ENCODE assay signal across 1 cellular context in the genomic region with DNA sequence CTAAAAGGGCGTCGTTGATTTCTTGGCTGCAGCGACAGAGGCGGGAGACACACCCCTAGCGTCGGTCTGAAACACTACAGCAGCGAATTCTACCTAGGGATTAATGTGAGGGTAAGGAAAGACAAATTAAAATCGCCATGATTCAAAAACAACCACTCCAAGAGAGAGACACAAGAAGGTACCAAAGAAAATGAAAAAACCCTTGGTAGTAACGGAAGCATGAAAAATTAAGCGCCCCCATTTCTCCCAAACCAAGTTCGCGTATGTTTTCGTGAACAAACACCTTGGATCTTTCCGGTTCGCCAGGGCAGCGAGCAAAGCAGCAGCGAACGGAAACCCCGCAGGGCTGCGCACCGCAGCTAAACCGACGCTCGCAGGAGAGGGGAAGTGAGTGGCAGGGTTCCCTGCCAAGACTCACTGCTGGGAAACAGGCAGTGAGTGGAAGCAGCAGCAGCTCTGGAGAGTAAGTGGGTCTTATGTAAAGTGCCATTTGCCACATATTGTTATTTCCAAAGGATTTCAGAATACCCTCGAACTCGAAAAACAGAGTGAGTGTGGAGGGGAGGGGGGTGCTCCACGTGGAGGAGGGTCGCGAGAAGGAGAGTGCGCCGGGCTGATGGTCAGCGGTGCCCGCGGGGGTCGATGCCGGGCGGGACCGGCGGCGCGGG.
TF ChIP-seq lines count a peak whose summit lies in the region.

No MANE protein-coding gene starts in this region.

TF ChIP-seq in K562, 482 proteins besides CTCF, POLR2A, EP300 and RAD21 (continued from another document):
- TF ChIP-seq, protein P1, sequence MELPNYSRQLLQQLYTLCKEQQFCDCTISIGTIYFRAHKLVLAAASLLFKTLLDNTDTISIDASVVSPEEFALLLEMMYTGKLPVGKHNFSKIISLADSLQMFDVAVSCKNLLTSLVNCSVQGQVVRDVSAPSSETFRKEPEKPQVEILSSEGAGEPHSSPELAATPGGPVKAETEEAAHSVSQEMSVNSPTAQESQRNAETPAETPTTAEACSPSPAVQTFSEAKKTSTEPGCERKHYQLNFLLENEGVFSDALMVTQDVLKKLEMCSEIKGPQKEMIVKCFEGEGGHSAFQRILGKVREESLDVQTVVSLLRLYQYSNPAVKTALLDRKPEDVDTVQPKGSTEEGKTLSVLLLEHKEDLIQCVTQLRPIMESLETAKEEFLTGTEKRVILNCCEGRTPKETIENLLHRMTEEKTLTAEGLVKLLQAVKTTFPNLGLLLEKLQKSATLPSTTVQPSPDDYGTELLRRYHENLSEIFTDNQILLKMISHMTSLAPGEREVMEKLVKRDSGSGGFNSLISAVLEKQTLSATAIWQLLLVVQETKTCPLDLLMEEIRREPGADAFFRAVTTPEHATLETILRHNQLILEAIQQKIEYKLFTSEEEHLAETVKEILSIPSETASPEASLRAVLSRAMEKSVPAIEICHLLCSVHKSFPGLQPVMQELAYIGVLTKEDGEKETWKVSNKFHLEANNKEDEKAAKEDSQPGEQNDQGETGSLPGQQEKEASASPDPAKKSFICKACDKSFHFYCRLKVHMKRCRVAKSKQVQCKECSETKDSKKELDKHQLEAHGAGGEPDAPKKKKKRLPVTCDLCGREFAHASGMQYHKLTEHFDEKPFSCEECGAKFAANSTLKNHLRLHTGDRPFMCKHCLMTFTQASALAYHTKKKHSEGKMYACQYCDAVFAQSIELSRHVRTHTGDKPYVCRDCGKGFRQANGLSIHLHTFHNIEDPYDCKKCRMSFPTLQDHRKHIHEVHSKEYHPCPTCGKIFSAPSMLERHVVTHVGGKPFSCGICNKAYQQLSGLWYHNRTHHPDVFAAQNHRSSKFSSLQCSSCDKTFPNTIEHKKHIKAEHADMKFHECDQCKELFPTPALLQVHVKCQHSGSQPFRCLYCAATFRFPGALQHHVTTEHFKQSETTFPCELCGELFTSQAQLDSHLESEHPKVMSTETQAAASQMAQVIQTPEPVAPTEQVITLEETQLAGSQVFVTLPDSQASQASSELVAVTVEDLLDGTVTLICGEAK (IDR thresholded peaks at IDR 0.05) = peak; percentile 49; the same call in 1 of the 2 replicates
- TF ChIP-seq, protein P1 (CRISPR knock-in tag; IDR thresholded peaks at IDR 0.05) = no peak
- TF ChIP-seq ZNF445 (CRISPR knock-in tag; IDR thresholded peaks at IDR 0.05; ENCODE audit: low read depth) (no peak), TAF7 (tag; IDR thresholded peaks at IDR 0.05) (no peak), U2AF2 (optimal IDR thresholded peaks at IDR 0.05; ENCODE audit: low read depth, low read length) (no peak), ZNF143 (CRISPR knock-in tag; IDR thresholded peaks at IDR 0.05) (no peak), TOE1 (IDR thresholded peaks at IDR 0.05; ENCODE audit: borderline replicate concordance) (no peak; the same call in 1 of the 2 replicates), TOE1 (CRISPR knock-in tag; IDR thresholded peaks at IDR 0.05; ENCODE audit: borderline replicate concordance, low read depth) (0 out of 2 replicates have a peak, but pooled peaks have one; percentile 28)
- TF ChIP-seq, protein P2, sequence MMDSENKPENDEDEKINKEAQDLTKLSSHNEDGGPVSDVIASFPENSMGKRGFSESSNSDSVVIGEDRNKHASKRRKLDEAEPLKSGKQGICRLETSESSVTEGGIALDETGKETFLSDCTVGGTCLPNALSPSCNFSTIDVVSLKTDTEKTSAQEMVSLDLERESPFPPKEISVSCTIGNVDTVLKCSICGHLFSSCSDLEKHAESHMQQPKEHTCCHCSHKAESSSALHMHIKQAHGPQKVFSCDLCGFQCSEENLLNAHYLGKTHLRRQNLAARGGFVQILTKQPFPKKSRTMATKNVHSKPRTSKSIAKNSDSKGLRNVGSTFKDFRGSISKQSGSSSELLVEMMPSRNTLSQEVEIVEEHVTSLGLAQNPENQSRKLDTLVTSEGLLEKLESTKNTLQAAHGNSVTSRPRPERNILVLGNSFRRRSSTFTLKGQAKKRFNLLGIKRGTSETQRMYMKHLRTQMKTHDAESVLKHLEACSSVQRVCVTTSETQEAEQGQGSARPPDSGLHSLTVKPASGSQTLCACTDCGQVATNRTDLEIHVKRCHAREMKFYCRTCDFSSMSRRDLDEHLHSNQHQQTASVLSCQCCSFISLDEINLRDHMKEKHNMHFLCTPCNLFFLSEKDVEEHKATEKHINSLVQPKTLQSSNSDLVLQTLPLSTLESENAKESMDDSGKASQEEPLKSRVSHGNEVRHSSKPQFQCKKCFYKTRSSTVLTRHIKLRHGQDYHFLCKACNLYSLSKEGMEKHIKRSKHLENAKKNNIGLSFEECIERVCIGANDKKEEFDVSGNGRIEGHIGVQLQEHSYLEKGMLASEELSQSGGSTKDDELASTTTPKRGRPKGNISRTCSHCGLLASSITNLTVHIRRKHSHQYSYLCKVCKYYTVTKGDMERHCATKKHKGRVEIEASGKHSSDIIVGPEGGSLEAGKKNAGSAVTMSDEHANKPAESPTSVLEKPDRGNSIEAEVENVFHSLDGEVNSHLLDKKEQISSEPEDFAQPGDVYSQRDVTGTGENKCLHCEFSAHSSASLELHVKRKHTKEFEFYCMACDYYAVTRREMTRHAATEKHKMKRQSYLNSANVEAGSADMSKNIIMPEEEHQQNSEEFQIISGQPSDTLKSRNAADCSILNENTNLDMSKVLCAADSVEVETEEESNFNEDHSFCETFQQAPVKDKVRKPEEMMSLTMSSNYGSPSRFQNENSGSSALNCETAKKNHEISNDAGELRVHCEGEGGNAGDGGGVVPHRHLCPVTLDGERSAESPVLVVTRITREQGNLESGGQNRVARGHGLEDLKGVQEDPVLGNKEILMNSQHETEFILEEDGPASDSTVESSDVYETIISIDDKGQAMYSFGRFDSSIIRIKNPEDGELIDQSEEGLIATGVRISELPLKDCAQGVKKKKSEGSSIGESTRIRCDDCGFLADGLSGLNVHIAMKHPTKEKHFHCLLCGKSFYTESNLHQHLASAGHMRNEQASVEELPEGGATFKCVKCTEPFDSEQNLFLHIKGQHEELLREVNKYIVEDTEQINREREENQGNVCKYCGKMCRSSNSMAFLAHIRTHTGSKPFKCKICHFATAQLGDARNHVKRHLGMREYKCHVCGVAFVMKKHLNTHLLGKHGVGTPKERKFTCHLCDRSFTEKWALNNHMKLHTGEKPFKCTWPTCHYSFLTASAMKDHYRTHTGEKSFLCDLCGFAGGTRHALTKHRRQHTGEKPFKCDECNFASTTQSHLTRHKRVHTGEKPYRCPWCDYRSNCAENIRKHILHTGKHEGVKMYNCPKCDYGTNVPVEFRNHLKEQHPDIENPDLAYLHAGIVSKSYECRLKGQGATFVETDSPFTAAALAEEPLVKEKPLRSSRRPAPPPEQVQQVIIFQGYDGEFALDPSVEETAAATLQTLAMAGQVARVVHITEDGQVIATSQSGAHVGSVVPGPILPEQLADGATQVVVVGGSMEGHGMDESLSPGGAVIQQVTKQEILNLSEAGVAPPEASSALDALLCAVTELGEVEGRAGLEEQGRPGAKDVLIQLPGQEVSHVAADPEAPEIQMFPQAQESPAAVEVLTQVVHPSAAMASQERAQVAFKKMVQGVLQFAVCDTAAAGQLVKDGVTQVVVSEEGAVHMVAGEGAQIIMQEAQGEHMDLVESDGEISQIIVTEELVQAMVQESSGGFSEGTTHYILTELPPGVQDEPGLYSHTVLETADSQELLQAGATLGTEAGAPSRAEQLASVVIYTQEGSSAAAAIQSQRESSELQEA (IDR thresholded peaks at IDR 0.05; ENCODE audit: low read depth) = no peak
